Comparison of ENCODE assay signal across 8 cellular contexts in the genomic region with DNA sequence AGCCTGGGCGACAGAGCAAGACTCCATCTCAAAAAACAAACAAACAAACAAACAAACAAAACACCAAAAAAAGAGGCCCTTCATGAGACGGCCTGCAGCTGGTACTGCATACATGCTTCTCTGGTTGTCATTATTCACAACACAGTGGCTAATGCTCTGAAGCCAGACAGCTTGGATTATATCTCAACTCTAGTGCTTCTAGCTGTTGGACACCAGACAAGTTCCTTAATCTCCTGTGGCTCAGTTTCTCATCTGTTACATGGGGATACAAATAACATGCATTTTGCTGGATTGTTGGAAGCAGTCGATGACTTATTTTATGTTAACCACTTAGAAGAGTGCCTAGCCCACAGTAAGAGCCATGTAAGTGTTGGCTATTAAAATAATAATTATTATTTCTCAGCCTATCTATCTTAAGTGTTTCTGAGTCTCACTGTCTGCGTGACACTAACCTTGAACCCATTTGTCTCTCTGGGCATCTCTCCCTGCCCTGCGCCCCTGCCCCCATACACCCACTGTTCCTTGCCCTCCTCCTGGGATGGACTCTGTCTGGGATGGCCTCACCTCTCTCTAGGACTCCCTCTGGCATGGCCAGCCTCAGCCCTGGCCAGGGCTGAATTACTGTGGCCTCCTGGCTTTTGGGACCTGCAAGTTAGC. TPM values are rescaled to one million over a fixed set of nuclear protein-coding genes. Genes with fewer than 3 reads are reported as not detected.
DNase-seq lines count a peak whose midpoint lies in the region; ATAC-seq and TF ChIP-seq lines count a peak whose summit lies in the region.

No MANE protein-coding gene starts in this region.

- TF ChIP-seq CTCF in right atrium auricular region (IDR thresholded peaks at IDR 0.05): no peak
- no peak for TF ChIP-seq CTCF in ascending aorta (IDR thresholded peaks at IDR 0.05)
- TF ChIP-seq CTCF in mesothelial cell of epicardium (IDR thresholded peaks at IDR 0.05; ENCODE audit: unreplicated experiment): no peak

- H3K4me1 ChIP-seq in right atrium auricular region (peaks cover 0 to 72% of the 10 kb centered on the region in 2 donors), ascending aorta (peaks cover 44 to 58% of the 10 kb centered on the region in 2 donors)

- peak overlapping the region; percentile 26 for H3K4me3 Mint-ChIP-seq in mesothelial cell of epicardium

- intact Hi-C loops in left cardiac atrium (cut with DNase I): no loop called here
- intact Hi-C loops in ascending aorta (cut with DNase I): loop anchor here (10.0 kb wide), 1 partner anchor 1253 kb away; a partner anchor contains a TSS

- peak overlapping the region; percentile 99 for H3K27ac Mint-ChIP-seq in mesothelial cell of epicardium

- H3K9me3 Mint-ChIP-seq in mesothelial cell of epicardium: no peaks in the 10 kb centered on the region

- H3K27me3 ChIP-seq in right atrium auricular region: no peaks in the 10 kb centered on the region
- H3K27me3 ChIP-seq in ascending aorta: no peaks in the 10 kb centered on the region

- peak overlapping the region in 1 of 2 donors; percentile 82 for H3K4me3 ChIP-seq in right atrium auricular region
- H3K4me3 ChIP-seq in ascending aorta: peak overlapping the region; percentile 83 to 90

- DNase-seq in right atrium auricular region (ENCODE audit: low spot score): no peak
- no peak for DNase-seq in left cardiac atrium
- DNase-seq in ascending aorta (ENCODE audit: low spot score in 2 of 2): no peak
- no peak for DNase-seq in mesothelial cell of epicardium (ENCODE audit: low spot score in 2 of 2, unreplicated experiment in 2 of 2)
- DNase-seq in NCI-H510A treated with DMSO at 0.1 percent for 48 hours (lab: John Stamatoyannopoulos, UW): no peak
- DNase-seq in NCI-H2196 (lab: John Stamatoyannopoulos, UW; ENCODE audit: unreplicated experiment): no peak
- no peak for DNase-seq in activated CD4-positive, CD25-positive, alpha-beta regulatory T cell treated with anti-CD3 and anti-CD28 coated beads, Interleukin-2, amount 50 U/mL, for 72 hours

- H3K27me3 Mint-ChIP-seq in mesothelial cell of epicardium (ENCODE audit: low read depth): no peaks in the 10 kb centered on the region

- H3K36me3 ChIP-seq in right atrium auricular region (peaks cover 9% of the 10 kb centered on the region), ascending aorta (peaks cover 5 to 6% of the 10 kb centered on the region in 2 donors)

- no peaks in the 10 kb centered on the region for H3K36me3 Mint-ChIP-seq in mesothelial cell of epicardium

- peaks cover 32% of the 10 kb centered on the region for H3K4me1 Mint-ChIP-seq in mesothelial cell of epicardium

- ATAC-seq in left cardiac atrium: no peak
- ATAC-seq in GM18498 (IDR thresholded peaks at IDR 0.05; ENCODE audit: unreplicated experiment): no peak

- H3K9me3 ChIP-seq in right atrium auricular region: no peaks in the 10 kb centered on the region
- H3K9me3 ChIP-seq in ascending aorta: no peaks in the 10 kb centered on the region

- H3K27ac ChIP-seq in right atrium auricular region (peak overlapping the region; percentile 96 to 99), ascending aorta (peak overlapping the region; percentile 95 to 96)

RNA-seq across cellular contexts. Expression of a gene that starts 3.1 kb away (rescaled TPM):
- total RNA-seq in right atrium auricular region (100 to 1,000 TPM; 321 to 506 TPM), left cardiac atrium (100 to 1,000 TPM in 1 of 2 donors, 10 to 100 TPM in 1; 46.6 to 216 TPM), ascending aorta (3,581 TPM), mesothelial cell of epicardium (160 to 169 TPM (median 164 TPM) in 3 replicates)

RNA-seq across cellular contexts. Expression of a gene that starts 12.8 kb away (rescaled TPM):
- total RNA-seq in right atrium auricular region (10 to 100 TPM; 11.4 to 12.2 TPM), left cardiac atrium (10 to 100 TPM; 16.8 to 28.8 TPM), ascending aorta (58.5 TPM), mesothelial cell of epicardium (89.2 to 93.7 TPM (median 92.7 TPM) in 3 replicates)

RNA-seq across cellular contexts. Expression of a gene that starts 13.4 kb away (rescaled TPM):
- total RNA-seq in right atrium auricular region (100 to 1,000 TPM; 702 to 859 TPM), left cardiac atrium (100 to 1,000 TPM; 525 to 629 TPM), ascending aorta (259 TPM), mesothelial cell of epicardium (361 to 381 TPM (median 380 TPM) in 3 replicates)

RNA-seq across cellular contexts. Expression of a gene that starts 13.7 kb away (rescaled TPM):
- total RNA-seq in right atrium auricular region (not detected), left cardiac atrium (1 to 10 TPM; 1.8 to 3.2 TPM), ascending aorta (not detected), mesothelial cell of epicardium (8.4 to 11.4 TPM (median 8.8 TPM) in 3 replicates)

RNA-seq across cellular contexts. Expression of a gene that starts 18.2 kb away (rescaled TPM):
- total RNA-seq in right atrium auricular region (1 to 10 TPM; 3.1 to 4.0 TPM), left cardiac atrium (1 to 10 TPM; 5.6 to 8.1 TPM), ascending aorta (3.4 TPM), mesothelial cell of epicardium (17.5 to 22.7 TPM (median 19.8 TPM) in 3 replicates)
